Comparison of ENCODE assay signal across 12 cellular contexts in the genomic region with DNA sequence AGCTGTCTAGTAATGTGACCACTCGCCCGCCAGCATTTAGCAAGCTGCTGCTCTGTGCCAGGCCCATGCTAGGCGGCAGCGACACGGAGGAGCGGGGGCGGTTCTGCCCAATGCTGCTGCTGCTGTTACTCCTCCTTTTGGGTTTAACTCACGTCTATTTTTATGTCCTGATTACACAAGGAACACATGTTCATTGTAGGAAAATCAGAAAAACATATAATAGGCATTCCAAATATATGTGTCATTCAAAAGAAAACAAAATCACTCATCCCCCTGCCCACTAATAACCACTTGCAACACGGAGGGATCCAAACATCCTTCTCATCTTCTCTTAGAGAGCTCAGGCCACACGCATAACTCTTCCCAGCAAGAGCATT. TPM values are rescaled to one million over a fixed set of nuclear protein-coding genes. Genes with fewer than 3 reads are reported as not detected.
A peak's percentile ranks its signal among the peaks of the same experiment; 100 is the strongest.
DNase-seq lines count a peak whose midpoint lies in the region; ATAC-seq, FAIRE-seq and TF ChIP-seq lines count a peak whose summit lies in the region.
"Had no signal": no experiment of that assay in that cellular context is flagged by ENCODE, and none has a peak within 500 bp of the region (broad histone marks: within the 10 kb centered on the region; RNA-seq: fewer than 3 reads in every experiment).

No MANE protein-coding gene starts in this region.

- no peak overlapping the region for H3K4me3 ChIP-seq in HFF-Myc (replicated peaks; ENCODE audit: low read depth, low read length)
- H3K4me3 ChIP-seq in mammary epithelial cell (replicated peaks in 1 of 3; ENCODE audit: insufficient read depth in 1 of 3, low read depth in 2 of 3, low read length in 3 of 3), result no peak overlapping the region
- no peak overlapping the region for H3K4me3 ChIP-seq in thoracic aorta

- in situ Hi-C loops in mammary epithelial cell (cut with MboI; ENCODE audit: low sequenced_read_pairs in 2 of 2), result no loop called here

- DNase-seq in HFF-Myc (ENCODE audit: extremely low read depth, low read depth) (peak; percentile 21), mammary epithelial cell (peak; percentile 9), iris pigment epithelial cell (ENCODE audit: low read depth) (peak; percentile 84), thoracic aorta (ENCODE audit: low spot score) (no peak), frontal cortex (ENCODE audit: low spot score in 2 of 2) (no peak), DMS 273 treated with DMSO at 0.1 percent for 48 hours (lab: John Stamatoyannopoulos, UW) (no peak), retina (no peak)
- DNase-seq: activated CD4-positive, alpha-beta T cell treated with anti-CD3 and anti-CD28 coated beads for 36 hours; DND-41; effector memory CD4-positive, alpha-beta T cell; NCI-H2081 treated with DMSO at 0.1 percent for 48 hours; stimulated activated CD4-positive, alpha-beta T cell treated with anti-CD3 and anti-CD28 coated beads, Interleukin-12 subunit alpha, Interleukin-12 subunit beta, amount 100 ng/mL, for 4 hours had no signal

- no peaks in the 10 kb centered on the region for H3K79me2 ChIP-seq in mammary epithelial cell (ENCODE audit: insufficient read depth, low read length)

- no peak overlapping the region for H3K4me2 ChIP-seq in mammary epithelial cell (ENCODE audit: insufficient read depth, low read depth, low read length)

- WGBS in mammary epithelial cell (ENCODE audit: low coverage, missing lambda C conversion rate), result 85% methylated on average over 10 of the region's 10 CpGs

- no peaks in the 10 kb centered on the region for H3K4me1 ChIP-seq in mammary epithelial cell (ENCODE audit: insufficient read depth, low read length)
- peaks cover 0 to 24% of the 10 kb centered on the region in 2 donors for H3K4me1 ChIP-seq in thoracic aorta (ENCODE audit: control insufficient read depth in 1 of 2, low read depth in 2 of 2)

- no peaks in the 10 kb centered on the region for H4K20me1 ChIP-seq in mammary epithelial cell (ENCODE audit: insufficient read depth, low read length)

- intact Hi-C loops in mammary epithelial cell (cut with micrococcal nuclease), result no loop called here

- TF ChIP-seq CTCF in HFF-Myc (IDR thresholded peaks at IDR 0.05; ENCODE audit: low read depth, low read length, missing control alignments) (no peak), mammary epithelial cell (conservative IDR thresholded peaks at IDR 0.05 in 1 of 2, IDR thresholded peaks at IDR 0.05 in 1 of 2; ENCODE audit: extremely low read depth in 1 of 2, insufficient read depth in 1 of 2, low read depth in 1 of 2, low read length in 2 of 2) (no peak), thoracic aorta (IDR thresholded peaks at IDR 0.05) (no peak)

- H3K9me3 ChIP-seq in mammary epithelial cell (replicated peaks; ENCODE audit: insufficient read depth, low read length) (peaks cover 4% of the 10 kb centered on the region), thoracic aorta (peaks cover 4% of the 10 kb centered on the region)

- FAIRE-seq in frontal cortex (lab: Jason Lieb, UNC), result no peak

- no TSS peak for BruUV-seq in mammary epithelial cell (replicated peaks; lab: Mats Ljungman, UMichigan)

- H2AFZ ChIP-seq in mammary epithelial cell (ENCODE audit: low read depth, low read length), result no peak overlapping the region

- H3K27ac ChIP-seq in mammary epithelial cell (ENCODE audit: insufficient read depth, low read depth, low read length) (no peak overlapping the region), thoracic aorta (peak overlapping the region; percentile 65 to 69)

- no peaks in the 10 kb centered on the region for H3K36me3 ChIP-seq in mammary epithelial cell (ENCODE audit: insufficient read depth, low read length)
- peaks cover 30% of the 10 kb centered on the region for H3K36me3 ChIP-seq in thoracic aorta

- dilution Hi-C loops in mammary epithelial cell (cut with HindIII; ENCODE audit: low sequenced_read_pairs), result no loop called here

- ATAC-seq in thoracic aorta (ENCODE audit: insufficient number of reproducible peaks, low FRiP score, low read depth), result peak; percentile 71
- ATAC-seq: activated CD4-positive, alpha-beta T cell treated with anti-CD3 and anti-CD28 coated beads for 36 hours had no signal

- H3K27me3 ChIP-seq in mammary epithelial cell (ENCODE audit: insufficient read depth, low read length) (no peaks in the 10 kb centered on the region), thoracic aorta (replicated peaks; ENCODE audit: insufficient read depth) (no peaks in the 10 kb centered on the region)

- CTCF ChIA-PET in mammary epithelial cell (lab: Charles Lee; ENCODE audit: low non-redundant PET), result no interaction called here

- no peak overlapping the region for H3K9ac ChIP-seq in mammary epithelial cell (ENCODE audit: insufficient read depth, low read length)

RNA-seq across cellular contexts. Expression of gene CCDC92, which starts 30.4 kb away (rescaled TPM):
- total RNA-seq in mammary epithelial cell (10 to 100 TPM in 1 of 2 donors, 1 to 10 TPM in 1; 6.8 to 29.7 TPM), thoracic aorta (10 to 100 TPM; 34.4 to 58.9 TPM), frontal cortex (14.7 TPM)
- polyA plus RNA-seq in mammary epithelial cell, result 15.4 TPM
- polyA minus RNA-seq in mammary epithelial cell, result 20.2 TPM

RNA-seq across cellular contexts. Expression of gene ZNF664, which starts 30.8 kb away (rescaled TPM):
- total RNA-seq in mammary epithelial cell, result 10 to 100 TPM; 56.2 to 62.6 TPM
- polyA plus RNA-seq in mammary epithelial cell, result 26.4 TPM
- 98.2 TPM for polyA minus RNA-seq in mammary epithelial cell
- 10 to 100 TPM; 46.4 to 48.2 TPM for total RNA-seq in thoracic aorta
- 53.8 TPM for total RNA-seq in frontal cortex

Comparison
In these comparisons a context has a peak if more than half of its experiments do, and no peak if none do; other contexts are left out.
1. DNase-seq: peak in HFF-Myc (single experiment), mammary epithelial cell (single experiment) and iris pigment epithelial cell (single experiment); none in thoracic aorta (single experiment), frontal cortex (0 of 2), DMS 273 treated with DMSO at 0.1 percent for 48 hours (single experiment) and retina (single experiment).